ENCODE assay signal across 8 cellular contexts in genomic region chr11:125494987-125495725, GRCh38. TPM values are rescaled to one million over a fixed set of nuclear protein-coding genes. Genes with fewer than 3 reads are reported as not detected.
DNase-seq lines count a peak whose midpoint lies in the region; ATAC-seq, FAIRE-seq and TF ChIP-seq lines count a peak whose summit lies in the region.

No MANE protein-coding gene starts in this region.

- H3K4me2 ChIP-seq in GM12878 (ENCODE audit: control insufficient read depth, insufficient read depth), result peak overlapping the region; percentile 64

- no peaks in the 10 kb centered on the region for H3K36me3 Mint-ChIP-seq in progenitor cell of endocrine pancreas (ENCODE audit: insufficient read depth)

- TF ChIP-seq EP300 in GM12878 (IDR thresholded peaks at IDR 0.05; ENCODE audit: borderline replicate concordance in 1 of 2, control insufficient read depth in 1 of 2, low read depth in 2 of 2, low read length in 2 of 2), result no peak

- H3K27me3 ChIP-seq in HUES6 (ENCODE audit: control insufficient read depth, insufficient read depth, low read length) (peaks cover 39% of the 10 kb centered on the region), GM12878 (replicated peaks in 1 of 2; ENCODE audit: control insufficient read depth in 2 of 2, insufficient read depth in 2 of 2, low read length in 1 of 2) (0 out of 4 replicates have a peak, but pooled peaks cover 0 to 7% of the 10 kb centered on the region in 2 experiments)

- H3K4me3 ChIP-seq in HUES6 (ENCODE audit: low read depth, low read length) (peak overlapping the region; percentile 89), GM12878 (peak overlapping the region; percentile 57)

- no peaks in the 10 kb centered on the region for H4K20me1 ChIP-seq in GM12878 (ENCODE audit: control insufficient read depth, insufficient read depth)

- in situ Hi-C loops in GM12878 (cut with MboI), result no loop called here

- H3K79me2 ChIP-seq in GM12878 (ENCODE audit: control insufficient read depth, insufficient read depth, low read length), result peaks cover 20% of the 10 kb centered on the region

- peak overlapping the region; percentile 24 for H3K9ac ChIP-seq in HUES6 (ENCODE audit: low read length)
- peak overlapping the region; percentile 64 for H3K9ac ChIP-seq in GM12878 (ENCODE audit: control insufficient read depth, insufficient read depth, low read length)

- BruUV-seq in GM12878 (replicated peaks; lab: Mats Ljungman, UMichigan), result no TSS peak

- FAIRE-seq in GM12878 (lab: Jason Lieb, UNC), result no peak

- RAD21 ChIA-PET in GM12878 (lab: Charles Lee; ENCODE audit: unreplicated experiment), result interaction anchor here (1.3 kb wide), 1 partner anchor 75 kb away, joined by 4 read pairs; no protein-coding TSS in a partner anchor

- no peak for TF ChIP-seq CTCF in GM10266 (IDR thresholded peaks at IDR 0.05; ENCODE audit: control insufficient read depth, insufficient read depth, low read depth, missing control alignments)
- no peak for TF ChIP-seq CTCF in GM12878 (IDR thresholded peaks at IDR 0.05 in 2 of 3, conservative IDR thresholded peaks at IDR 0.05 in 1 of 3; ENCODE audit: control insufficient read depth in 2 of 3, extremely low read depth in 1 of 3, insufficient read depth in 1 of 3, low read depth in 3 of 3, low read length in 3 of 3)
- TF ChIP-seq CTCF in progenitor cell of endocrine pancreas (IDR thresholded peaks at IDR 0.05; ENCODE audit: unreplicated experiment), result no peak

- H3K27ac ChIP-seq in HUES6 (ENCODE audit: low read depth, low read length) (no peak overlapping the region), GM12878 (ENCODE audit: control insufficient read depth, insufficient read depth) (peak overlapping the region; percentile 58)

- peaks cover 52% of the 10 kb centered on the region for H3K27me3 Mint-ChIP-seq in progenitor cell of endocrine pancreas

- no peaks in the 10 kb centered on the region for H3K9me3 Mint-ChIP-seq in progenitor cell of endocrine pancreas (ENCODE audit: low read depth)

- peaks cover 9% of the 10 kb centered on the region for H3K4me1 Mint-ChIP-seq in progenitor cell of endocrine pancreas (ENCODE audit: low read depth)

- H2AFZ ChIP-seq in GM12878 (ENCODE audit: control insufficient read depth, low read depth, low read length), result peak overlapping the region; percentile 62

- peak; percentile 62 for ATAC-seq in GM12878
- ATAC-seq in GM18873 (IDR thresholded peaks at IDR 0.05; ENCODE audit: low FRiP score, unreplicated experiment), result no peak
- ATAC-seq in HG03469 (IDR thresholded peaks at IDR 0.05; ENCODE audit: unreplicated experiment), result no peak

- intact Hi-C loops in GM12878 (cut with micrococcal nuclease; ENCODE audit: unreplicated experiment), result loop anchor here (1.0 to 5.0 kb wide), 3 partner anchors 20 to 97 kb away; partner anchors contain the start of genes EI24 and STT3A

- peak overlapping the region; percentile 51 for H3K27ac Mint-ChIP-seq in progenitor cell of endocrine pancreas

- H3K36me3 ChIP-seq in HUES6 (ENCODE audit: control insufficient read depth, insufficient read depth, low read length) (no peaks in the 10 kb centered on the region), GM12878 (ENCODE audit: control insufficient read depth in 2 of 2, insufficient read depth in 2 of 2, low read length in 1 of 2) (no peaks in the 10 kb centered on the region)

- 16% methylated on average over 32 of the region's 55 CpGs for WGBS in GM12878 (ENCODE audit: insufficient coverage, insufficient replicate concordance, low lambda C conversion rate, missing lambda C conversion rate)

- SMC1A ChIA-PET in GM12878 (lab: Charles Lee; ENCODE audit: uncharacterized antibody, unreplicated experiment), result interaction anchor here (0.9 to 2.2 kb wide), 3 partner anchors 14 to 75 kb away, joined by 3 to 9 read pairs (median 3); no protein-coding TSS in a partner anchor

- H3K4me3 Mint-ChIP-seq in progenitor cell of endocrine pancreas (ENCODE audit: low read depth), result peak overlapping the region; percentile 67

- CTCF ChIA-PET in GM12878 (lab: Yijun Ruan, JAX), result interaction anchor here (1.9 kb wide), 1 partner anchor 8 kb away, joined by 8 read pairs; no protein-coding TSS in a partner anchor

- POLR2A ChIA-PET in GM12878 (lab: Charles Lee), result interaction anchor here (1.0 kb wide), 1 partner anchor 130 kb away, joined by 3 read pairs; the partner anchor contains the start of gene CHEK1

- DNase-seq in GM10266 (ENCODE audit: extremely low spot score) (peak; percentile 56), GM12878 (ENCODE audit: low read depth, low spot score) (no peak), hippocampal formation (lab: John Stamatoyannopoulos, UW) (peak; percentile 48 to 78), progenitor cell of endocrine pancreas (ENCODE audit: low spot score, unreplicated experiment) (peak; percentile 16), SKM-1 (lab: John Stamatoyannopoulos, UW; ENCODE audit: unreplicated experiment) (no peak)

- no peak for TF ChIP-seq POLR2A in GM12878 (IDR thresholded peaks at IDR 0.05; ENCODE audit: low read depth, low read length)

- TF ChIP-seq RAD21 in GM12878 (IDR thresholded peaks at IDR 0.05; ENCODE audit: insufficient read depth, low read depth, low read length), result no peak

- H3K4me1 ChIP-seq in HUES6 (ENCODE audit: control insufficient read depth, insufficient read depth, low read length) (peaks cover 14% of the 10 kb centered on the region), GM12878 (ENCODE audit: control insufficient read depth, insufficient read depth, low read length) (peaks cover 4% of the 10 kb centered on the region; the same call in 1 of the 2 replicates)

- no peaks in the 10 kb centered on the region for H3K9me3 ChIP-seq in HUES6 (ENCODE audit: control insufficient read depth, insufficient read depth, low read depth, low read length)
- H3K9me3 ChIP-seq in GM12878 (replicated peaks; ENCODE audit: control insufficient read depth, insufficient read depth, low read length), result no peaks in the 10 kb centered on the region

TF ChIP-seq in GM12878, 131 proteins besides CTCF, POLR2A, EP300 and RAD21 (continues in another document):
- TF ChIP-seq PBX3 (IDR thresholded peaks at IDR 0.05; ENCODE audit: insufficient replicate concordance, low read depth, low read length), result no peak
- no peak for TF ChIP-seq SPI1 (IDR thresholded peaks at IDR 0.05; ENCODE audit: borderline replicate concordance, insufficient read depth, low read depth, low read length)
- no peak for TF ChIP-seq YBX1 (IDR thresholded peaks at IDR 0.05)
- no peak for TF ChIP-seq EED (IDR thresholded peaks at IDR 0.05; ENCODE audit: low read depth)
- TF ChIP-seq SRF (IDR thresholded peaks at IDR 0.05; ENCODE audit: low read depth in 2 of 2, low read length in 2 of 2), result no peak
- TF ChIP-seq STAT1 (conservative IDR thresholded peaks at IDR 0.05), result no peak
- 0 out of 2 replicates have a peak, but pooled peaks have one; percentile 39 for TF ChIP-seq YY1 (IDR thresholded peaks at IDR 0.05; ENCODE audit: low read depth, low read length)
- TF ChIP-seq ATF2 (IDR thresholded peaks at IDR 0.05; ENCODE audit: low read length), result no peak
- TF ChIP-seq SMAD1 (IDR thresholded peaks at IDR 0.05; ENCODE audit: low read depth, partially characterized antibody), result no peak
- TF ChIP-seq CBX3 (IDR thresholded peaks at IDR 0.05; ENCODE audit: borderline replicate concordance, low read depth), result no peak

RNA-seq across cellular contexts. Expression of gene FEZ1, which starts 0.9 kb away (rescaled TPM):
- total RNA-seq in GM12878 (2013; cell fraction: nucleolus; rRNA removed), result 20.4 and 20.8 TPM in 2 replicates
- 9.0 and 15.3 TPM in 2 replicates for total RNA-seq in GM12878 (2014; rRNA removed)
- total RNA-seq in GM12878 (2014; rRNA removed; fragmentation: Illumina TruSeq; extraction: Trizol), result 9.8 and 10.4 TPM in 2 replicates
- 10.1 and 11.6 TPM in 2 replicates for total RNA-seq in GM12878 (2021)
- 18.3 TPM for polyA plus RNA-seq in GM12878 (2011; ENCODE audit: low read depth)
- 46.7 and 57.0 TPM in 2 replicates for polyA plus RNA-seq in GM12878 (2011; rRNA removed)
- 57.5 and 65.1 TPM in 2 replicates for polyA plus RNA-seq in GM12878 (2011; cell fraction: cytosol; rRNA removed)
- polyA plus RNA-seq in GM12878 (2011; cell fraction: nucleus; rRNA removed), result 36.3 and 40.0 TPM in 2 replicates
- polyA plus RNA-seq in GM12878 (2012), result 14.3 and 23.0 TPM in 2 replicates
- polyA plus RNA-seq in GM12878 (2014; fragmentation: Illumina TruSeq; extraction: Trizol), result 11.5 and 12.4 TPM in 2 replicates
- polyA plus RNA-seq in GM12878 (2014; fragmentation: Nextera tagmentation; extraction: Ambion mirVana), result 1 to 10 TPM; 2.7 to 4.9 TPM
- polyA plus RNA-seq in GM12878 (2014; rRNA removed), result 9.4 and 12.0 TPM in 2 replicates
- 1 to 10 TPM; 7.6 to 8.8 TPM for polyA plus RNA-seq in GM12878 (2016; fragmentation: Nextera tagmentation; extraction: Ambion mirVana)
- polyA minus RNA-seq in GM12878 (2011; rRNA and poly(A)+ RNA removed), result 26.7 and 28.7 TPM in 2 replicates
- polyA minus RNA-seq in GM12878 (2011; cell fraction: cytosol; rRNA and poly(A)+ RNA removed), result 14.7 and 18.4 TPM in 2 replicates
- polyA minus RNA-seq in GM12878 (2011; cell fraction: nucleus; rRNA and poly(A)+ RNA removed), result 6.2 and 17.0 TPM in 2 replicates
- total RNA-seq in progenitor cell of endocrine pancreas, result 1.8 and 3.1 TPM in 2 replicates

Comparison
In these comparisons a context has a peak if more than half of its experiments do, and no peak if none do; other contexts are left out.
1. DNase-seq: peak in GM10266 (single experiment), hippocampal formation (2 of 2) and progenitor cell of endocrine pancreas (single experiment); none in GM12878 (single experiment) and SKM-1 (single experiment).